In genomic region chr5:14850419-14851066, GRCh38 we compare ENCODE assay signal across 1 cellular context.
TF ChIP-seq lines count a peak whose summit lies in the region.

No MANE protein-coding gene starts in this region.

TF ChIP-seq in WTC11, 78 proteins besides CTCF, POLR2A, EP300 and RAD21:
- TF ChIP-seq ATF6 (CRISPR knock-in tag; IDR thresholded peaks at IDR 0.05) (no peak), FOXP4 (CRISPR knock-in tag; IDR thresholded peaks at IDR 0.05) (no peak)
